In genomic region chr9:860706-861105, GRCh38 we compare ENCODE assay signal across 28 cellular contexts. TPM values are rescaled to one million over a fixed set of nuclear protein-coding genes. Genes with fewer than 3 reads are reported as not detected.
"Had no signal": no experiment of that assay in that cellular context is flagged by ENCODE, and none has a peak within 500 bp of the region (broad histone marks: within the 10 kb centered on the region; RNA-seq: fewer than 3 reads in every experiment).

No MANE protein-coding gene starts in this region.

- FAIRE-seq: HepG2 had no signal

- DNase-seq: IMR-90, Kasumi-1, MM.1S, NCI-H1092 treated with DMSO at 0.1 percent for 48 hours, NCI-H1436, NCI-H187, NCI-H2029, NCI-H2081 treated with DMSO at 0.1 percent for 48 hours, NCI-H2171, NCI-H226, NCI-H446, NCI-H510A, NCI-H524 treated with DMSO at 0.1 percent for 48 hours, NCI-H69, NCI-H774, PC-3, SHP77, SK-N-SH, SW 1271, T-cell had no signal

- H3K36me3 Mint-ChIP-seq: T-cell had no signal

- H3K27ac Mint-ChIP-seq: T-cell had no signal

- H3K27ac ChIP-seq: KMS-11, RWPE1 had no signal

- H3K4me2 ChIP-seq: KMS-11, SK-N-SH had no signal

- H3K4me3 Mint-ChIP-seq: T-cell had no signal

- H3K9ac ChIP-seq: KMS-11, SK-N-SH had no signal

- ATAC-seq: HepG2, Panc1, PC-3, T-cell had no signal

- H3K9me3 ChIP-seq: SK-N-SH had no signal

- H3K4me1 Mint-ChIP-seq: T-cell had no signal

RNA-seq across cellular contexts. Expression of gene DMRT1, which starts 19.2 kb away (rescaled TPM):
- total RNA-seq: HepG2, HT1080, IMR-90, M059J, OCI-LY7, SK-MEL-5, T-cell had no signal
- polyA plus RNA-seq: HepG2, IMR-90, SK-N-SH had no signal
